ENCODE assay signal across 9 cellular contexts in the genomic region with DNA sequence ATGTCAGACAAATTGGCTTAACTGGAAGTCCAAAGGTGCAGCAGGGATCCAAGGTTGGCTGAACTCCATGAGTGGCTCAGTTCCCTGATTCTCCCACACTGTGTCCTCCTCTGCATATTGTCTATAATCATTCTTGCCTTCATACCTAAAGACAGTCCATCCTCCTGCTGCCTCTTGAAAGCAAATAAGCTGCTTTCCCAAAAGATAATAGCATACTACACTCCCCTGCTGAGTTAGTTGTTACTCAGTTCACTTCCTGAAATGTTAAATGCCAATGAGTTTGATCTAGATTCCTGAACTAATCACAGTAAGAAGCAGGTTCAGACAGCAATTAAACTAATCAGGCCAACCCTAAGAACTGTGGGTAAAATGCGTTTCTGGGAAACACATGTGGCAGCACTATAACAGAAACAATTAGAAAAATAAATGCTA. TPM values are rescaled to one million over a fixed set of nuclear protein-coding genes. Genes with fewer than 3 reads are reported as not detected.
DNase-seq lines count a peak whose midpoint lies in the region; ATAC-seq, FAIRE-seq and TF ChIP-seq lines count a peak whose summit lies in the region.
"Had no signal": no experiment of that assay in that cellular context is flagged by ENCODE, and none has a peak within 500 bp of the region (broad histone marks: within the 10 kb centered on the region; RNA-seq: fewer than 3 reads in every experiment).

No MANE protein-coding gene starts in this region.

- no peak for TF ChIP-seq POLR2A in K562 (conservative IDR thresholded peaks at IDR 0.05)

- H2AFZ ChIP-seq in K562 (ENCODE audit: low read depth, low read length) = no peak overlapping the region

- H3K27ac Mint-ChIP-seq in naive B cell = peak overlapping the region in 1 of 6 donors; percentile 63

- peaks cover 9 to 14% of the 10 kb centered on the region in 2 donors for H3K36me3 Mint-ChIP-seq in naive B cell

- H3K9me3 ChIP-seq in KOPT-K1 (ENCODE audit: insufficient read depth, low read length, poor library complexity, severe bottlenecking) (no peaks in the 10 kb centered on the region), K562 (replicated peaks; ENCODE audit: control insufficient read depth, insufficient read depth, low read depth, low read length) (no peaks in the 10 kb centered on the region)
- H3K9me3 ChIP-seq: left ventricle myocardium inferior had no signal

- in situ Hi-C loops in Caki2 (cut with HindIII; ENCODE audit: low pct_unique_long_range_greater_than_20kb, low sequenced_read_pairs) (no loop called here), K562 (cut with MboI) (no loop called here)

- no peaks in the 10 kb centered on the region for H3K27me3 ChIP-seq in K562 (ENCODE audit: control insufficient read depth in 2 of 2, insufficient read depth in 2 of 2, low read length in 2 of 2)

- WGBS in K562 (ENCODE audit: insufficient coverage, low coverage, missing lambda C conversion rate) = 0% methylated on average over 1 of the region's 1 CpG

- H3K27ac ChIP-seq in KOPT-K1 (ENCODE audit: low read depth, low read length, poor library complexity, severe bottlenecking) = peak overlapping the region; percentile 92
- peak overlapping the region; percentile 82 for H3K27ac ChIP-seq in K562 (ENCODE audit: extremely low read depth, low read depth, low read length)
- H3K27ac ChIP-seq: left ventricle myocardium inferior had no signal

- intact Hi-C loops in K562 (cut with micrococcal nuclease) = no loop called here

- peaks cover 51 to 57% (median 56%) of the 10 kb centered on the region in 3 donors for H3K4me1 Mint-ChIP-seq in naive B cell

- peaks cover 68% of the 10 kb centered on the region for H3K79me2 ChIP-seq in K562 (ENCODE audit: control insufficient read depth, insufficient read depth, low read length)

- peaks cover 0 to 4% (median 0%) of the 10 kb centered on the region in 7 donors for H3K9me3 Mint-ChIP-seq in naive B cell

- H3K4me1 ChIP-seq in K562 (replicated peaks in 1 of 2; ENCODE audit: control insufficient read depth in 2 of 2, insufficient read depth in 2 of 2, low read length in 2 of 2) = peaks cover 5 to 29% of the 10 kb centered on the region in 2 experiments; a peak in 4 of 5 replicates

- no peak for FAIRE-seq in K562 (lab: Jason Lieb, UNC)

- no peaks in the 10 kb centered on the region for H3K9me1 ChIP-seq in K562 (ENCODE audit: control insufficient read depth, insufficient read depth, low read length)

- no peak for TF ChIP-seq RAD21 in K562 (CRISPR knock-in tag; conservative IDR thresholded peaks at IDR 0.05 in 1 of 2, IDR thresholded peaks at IDR 0.05 in 1 of 2)

- DNase-seq in Caki2 (ENCODE audit: low read depth) (peak; percentile 21), K562 (ENCODE audit: extremely low read depth in 1 of 4, low spot score in 3 of 4) (peak in 1 of 4 experiments; percentile 43), naive B cell (no peak), GDM1 (lab: John Stamatoyannopoulos, UW) (no peak)
- DNase-seq: left ventricle myocardium inferior had no signal

- peak overlapping the region; percentile 94 for H3K4me2 ChIP-seq in K562 (ENCODE audit: insufficient read depth, low read length)

- peak overlapping the region; percentile 18 to 95; a peak in 2 of 4 replicates for H3K9ac ChIP-seq in K562 (ENCODE audit: insufficient read depth in 1 of 2, low read depth in 2 of 2, low read length in 2 of 2)

- no peaks in the 10 kb centered on the region for H3K27me3 Mint-ChIP-seq in naive B cell

- peak overlapping the region; percentile 60 for H3K4me3 ChIP-seq in K562

- CTCF ChIA-PET in K562 (lab: Yijun Ruan, JAX; ENCODE audit: low intra/inter-chr PET ratio) = no interaction called here

- TF ChIP-seq CTCF in K562 (IDR thresholded peaks at IDR 0.05 in 2 of 3, conservative IDR thresholded peaks at IDR 0.05 in 1 of 3; ENCODE audit: insufficient read depth in 2 of 3, low read depth in 1 of 3, low read length in 3 of 3) = no peak

- ATAC-seq in K562 (no peak), naive B cell (ENCODE audit: low read depth in 2 of 2) (no peak), GM21619 (IDR thresholded peaks at IDR 0.05; ENCODE audit: unreplicated experiment) (no peak), HG02840 (IDR thresholded peaks at IDR 0.05; ENCODE audit: low FRiP score, unreplicated experiment) (no peak)
- ATAC-seq in activated CD4-positive, CD25-positive, alpha-beta regulatory T cell treated with anti-CD3 and anti-CD28 coated beads, Interleukin-2, amount 50 U/mL, for 24 hours = no peak

- H3K36me3 ChIP-seq in KOPT-K1 (ENCODE audit: insufficient read depth, low read length) (peaks cover 9% of the 10 kb centered on the region; the same call in 1 of the 2 replicates), K562 (ENCODE audit: control insufficient read depth, insufficient read depth, low read length) (peaks cover 33% of the 10 kb centered on the region)
- H3K36me3 ChIP-seq: left ventricle myocardium inferior had no signal

- H4K20me1 ChIP-seq in K562 (replicated peaks; ENCODE audit: control insufficient read depth, insufficient read depth, low read length) = peaks cover 30% of the 10 kb centered on the region

- TF ChIP-seq EP300 in K562 (IDR thresholded peaks at IDR 0.05; ENCODE audit: low read length) = no peak

- POLR2A ChIA-PET in K562 (lab: Yijun Ruan, JAX) = interaction anchor here (0.5 to 2.2 kb wide), 2 partner anchors 38 to 162 kb away, joined by 3 to 16 read pairs; a partner anchor contains a TSS

- BruUV-seq in K562 (replicated peaks; lab: Mats Ljungman, UMichigan) = no TSS peak

- H3K4me3 Mint-ChIP-seq in naive B cell = peak overlapping the region; percentile 83 to 94 (median 92)

TF ChIP-seq in K562, 482 proteins besides CTCF, POLR2A, EP300 and RAD21 (continues in another document):
- TF ChIP-seq MIER1 (IDR thresholded peaks at IDR 0.05; ENCODE audit: low read depth) = no peak
- TF ChIP-seq, protein P1, sequence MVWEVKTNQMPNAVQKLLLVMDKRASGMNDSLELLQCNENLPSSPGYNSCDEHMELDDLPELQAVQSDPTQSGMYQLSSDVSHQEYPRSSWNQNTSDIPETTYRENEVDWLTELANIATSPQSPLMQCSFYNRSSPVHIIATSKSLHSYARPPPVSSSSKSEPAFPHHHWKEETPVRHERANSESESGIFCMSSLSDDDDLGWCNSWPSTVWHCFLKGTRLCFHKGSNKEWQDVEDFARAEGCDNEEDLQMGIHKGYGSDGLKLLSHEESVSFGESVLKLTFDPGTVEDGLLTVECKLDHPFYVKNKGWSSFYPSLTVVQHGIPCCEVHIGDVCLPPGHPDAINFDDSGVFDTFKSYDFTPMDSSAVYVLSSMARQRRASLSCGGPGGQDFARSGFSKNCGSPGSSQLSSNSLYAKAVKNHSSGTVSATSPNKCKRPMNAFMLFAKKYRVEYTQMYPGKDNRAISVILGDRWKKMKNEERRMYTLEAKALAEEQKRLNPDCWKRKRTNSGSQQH (CRISPR knock-in tag; IDR thresholded peaks at IDR 0.05) = 0 out of 2 replicates have a peak, but pooled peaks have one; percentile 57
- TF ChIP-seq, protein P2, sequence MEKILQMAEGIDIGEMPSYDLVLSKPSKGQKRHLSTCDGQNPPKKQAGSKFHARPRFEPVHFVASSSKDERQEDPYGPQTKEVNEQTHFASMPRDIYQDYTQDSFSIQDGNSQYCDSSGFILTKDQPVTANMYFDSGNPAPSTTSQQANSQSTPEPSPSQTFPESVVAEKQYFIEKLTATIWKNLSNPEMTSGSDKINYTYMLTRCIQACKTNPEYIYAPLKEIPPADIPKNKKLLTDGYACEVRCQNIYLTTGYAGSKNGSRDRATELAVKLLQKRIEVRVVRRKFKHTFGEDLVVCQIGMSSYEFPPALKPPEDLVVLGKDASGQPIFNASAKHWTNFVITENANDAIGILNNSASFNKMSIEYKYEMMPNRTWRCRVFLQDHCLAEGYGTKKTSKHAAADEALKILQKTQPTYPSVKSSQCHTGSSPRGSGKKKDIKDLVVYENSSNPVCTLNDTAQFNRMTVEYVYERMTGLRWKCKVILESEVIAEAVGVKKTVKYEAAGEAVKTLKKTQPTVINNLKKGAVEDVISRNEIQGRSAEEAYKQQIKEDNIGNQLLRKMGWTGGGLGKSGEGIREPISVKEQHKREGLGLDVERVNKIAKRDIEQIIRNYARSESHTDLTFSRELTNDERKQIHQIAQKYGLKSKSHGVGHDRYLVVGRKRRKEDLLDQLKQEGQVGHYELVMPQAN (IDR thresholded peaks at IDR 0.05; ENCODE audit: borderline replicate concordance) = peak; percentile 36; the same call in 1 of the 2 replicates
- TF ChIP-seq, protein P3, sequence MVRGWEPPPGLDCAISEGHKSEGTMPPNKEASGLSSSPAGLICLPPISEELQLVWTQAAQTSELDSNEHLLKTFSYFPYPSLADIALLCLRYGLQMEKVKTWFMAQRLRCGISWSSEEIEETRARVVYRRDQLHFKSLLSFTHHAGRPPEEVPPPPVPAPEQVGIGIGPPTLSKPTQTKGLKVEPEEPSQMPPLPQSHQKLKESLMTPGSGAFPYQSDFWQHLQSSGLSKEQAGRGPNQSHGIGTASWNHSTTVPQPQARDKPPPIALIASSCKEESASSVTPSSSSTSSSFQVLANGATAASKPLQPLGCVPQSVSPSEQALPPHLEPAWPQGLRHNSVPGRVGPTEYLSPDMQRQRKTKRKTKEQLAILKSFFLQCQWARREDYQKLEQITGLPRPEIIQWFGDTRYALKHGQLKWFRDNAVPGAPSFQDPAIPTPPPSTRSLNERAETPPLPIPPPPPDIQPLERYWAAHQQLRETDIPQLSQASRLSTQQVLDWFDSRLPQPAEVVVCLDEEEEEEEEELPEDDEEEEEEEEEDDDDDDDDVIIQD (CRISPR knock-in tag; IDR thresholded peaks at IDR 0.05) = 0 out of 2 replicates have a peak, but pooled peaks have one; percentile 66

RNA-seq across cellular contexts. Expression of a gene that starts 51.0 kb away (rescaled TPM):
- 33.7 and 67.6 TPM in 2 replicates for total RNA-seq in Caki2 (2014; rRNA removed; shearing (Covaris generic); ENCODE audit: low replicate concordance)
- total RNA-seq in K562 (2011; cell fraction: chromatin; rRNA removed; ENCODE audit: low replicate concordance) = 0.72 and 1.8 TPM in 2 replicates
- total RNA-seq in K562 (2011; cell fraction: nucleolus; rRNA removed) = 1.3 and 1.7 TPM in 2 replicates
- 2.4 and 2.7 TPM in 2 replicates for total RNA-seq in K562 (2011; cell fraction: nucleoplasm; rRNA removed)
- total RNA-seq in K562 (2014; rRNA removed) (0.18 and 0.53 TPM in 2 replicates), K562 (2014; rRNA removed; fragmentation: Illumina TruSeq; extraction: Trizol) (0.58 and 1.4 TPM in 2 replicates), K562 (2015; rRNA removed; fragmentation: Illumina TruSeq; extraction: Trizol) (0.19 and 0.40 TPM in 2 replicates), K562 (2021) (0.76 and 0.82 TPM in 2 replicates)
- polyA plus RNA-seq in K562 (2011; rRNA removed) (0.28 and 0.42 TPM in 2 replicates), K562 (2014; fragmentation: Illumina TruSeq; extraction: Trizol) (0.18 TPM in 1 of 2 replicates, not detected in the other), K562 (2014; fragmentation: Nextera tagmentation; extraction: Ambion mirVana) (not detected), K562 (2014; rRNA removed) (0.43 and 1.2 TPM in 2 replicates), naive B cell (ENCODE audit: low read depth in 6 of 6) (10 to 100 TPM; 19.2 to 37.0 (median 28.0) TPM)
- 0.24 and 0.46 TPM in 2 replicates for polyA plus RNA-seq in K562 (2011; cell fraction: cytosol; rRNA removed)
- 1.7 and 2.6 TPM in 2 replicates for polyA plus RNA-seq in K562 (2011; cell fraction: nucleus; rRNA removed)
- 0.14 and 0.24 TPM in 2 replicates for polyA plus RNA-seq in K562 (2012)
- polyA minus RNA-seq in K562 (2011; rRNA and poly(A)+ RNA removed) = 0.21 TPM in 1 of 2 replicates, not detected in the other
- not detected in 2 replicates for polyA minus RNA-seq in K562 (2011; cell fraction: cytosol; rRNA and poly(A)+ RNA removed)
- polyA minus RNA-seq in K562 (2011; cell fraction: nucleus; rRNA and poly(A)+ RNA removed) = 0.67 and 1.4 TPM in 2 replicates
